In genomic region chr1:117147856-117148588, GRCh38 we compare ENCODE assay signal across 12 cellular contexts. TPM values are rescaled to one million over a fixed set of nuclear protein-coding genes. Genes with fewer than 3 reads are reported as not detected.
DNase-seq lines count a peak whose midpoint lies in the region; ATAC-seq and TF ChIP-seq lines count a peak whose summit lies in the region.
"Had no signal": no experiment of that assay in that cellular context is flagged by ENCODE, and none has a peak within 500 bp of the region (broad histone marks: within the 10 kb centered on the region; RNA-seq: fewer than 3 reads in every experiment).

No MANE protein-coding gene starts in this region.

- no peaks in the 10 kb centered on the region for H3K9me3 Mint-ChIP-seq in natural killer cell treated with Interleukin-12 subunit alpha and Interleukin-12 subunit beta and Interleukin-15 and Interleukin-18, amount 100 ng/mL, for 72 hours

- ATAC-seq in natural killer cell treated with Interleukin-12 subunit alpha and Interleukin-12 subunit beta and Interleukin-15 and Interleukin-18, amount 100 ng/mL, for 72 hours, result no peak
- no peak for ATAC-seq in HG03045 (IDR thresholded peaks at IDR 0.05; ENCODE audit: unreplicated experiment)
- ATAC-seq: naive thymus-derived CD8-positive, alpha-beta T cell; upper lobe of right lung had no signal

- H3K9me3 ChIP-seq in HEK293 (ENCODE audit: control insufficient read depth, insufficient read depth, low read depth, low read length) (no peaks in the 10 kb centered on the region), SK-N-MC (ENCODE audit: low read depth, low read length) (no peaks in the 10 kb centered on the region)
- H3K9me3 ChIP-seq: upper lobe of right lung had no signal

- H3K4me1 ChIP-seq in HEK293 (ENCODE audit: control insufficient read depth, insufficient read depth, low read length), result peaks cover 10% of the 10 kb centered on the region
- H3K4me1 ChIP-seq: BLaER1, upper lobe of right lung had no signal

- POLR2A ChIA-PET in HEK293 (lab: Yijun Ruan, JAX), result interaction anchor here (0.7 kb wide), 1 partner anchor 34 kb away, joined by 4 read pairs; no protein-coding TSS in a partner anchor

- DNase-seq in A172 (ENCODE audit: low spot score) (peak; percentile 8), SK-N-MC (ENCODE audit: low read depth, low spot score) (no peak), fibroblast of the aortic adventitia (ENCODE audit: low read depth) (peak; percentile 70)
- no peak for DNase-seq in effector CD4-positive, alpha-beta T cell
- DNase-seq in natural killer cell treated with Interleukin-12 subunit alpha and Interleukin-12 subunit beta and Interleukin-15 and Interleukin-18, amount 100 ng/mL, for 72 hours (ENCODE audit: low spot score), result no peak
- DNase-seq in activated CD4-positive, alpha-beta T cell treated with anti-CD3 and anti-CD28 coated beads for 48 hours, result no peak
- DNase-seq: naive thymus-derived CD8-positive, alpha-beta T cell; NCI-H1436; upper lobe of right lung had no signal

- peaks cover 18 to 24% of the 10 kb centered on the region in 2 donors for H3K27me3 Mint-ChIP-seq in natural killer cell treated with Interleukin-12 subunit alpha and Interleukin-12 subunit beta and Interleukin-15 and Interleukin-18, amount 100 ng/mL, for 72 hours

- no peak overlapping the region for H3K9ac ChIP-seq in SK-N-MC (ENCODE audit: insufficient read length)
- H3K9ac ChIP-seq: BLaER1 had no signal

- H3K36me3 ChIP-seq in HEK293 (ENCODE audit: control insufficient read depth in 2 of 2, insufficient read depth in 1 of 2, low read length in 2 of 2), result no peaks in the 10 kb centered on the region
- H3K36me3 ChIP-seq in SK-N-MC (ENCODE audit: insufficient read depth, low read length), result no peaks in the 10 kb centered on the region
- H3K36me3 ChIP-seq: BLaER1, upper lobe of right lung had no signal

- H3K36me3 Mint-ChIP-seq in natural killer cell treated with Interleukin-12 subunit alpha and Interleukin-12 subunit beta and Interleukin-15 and Interleukin-18, amount 100 ng/mL, for 72 hours, result no peaks in the 10 kb centered on the region
- H3K36me3 Mint-ChIP-seq: naive thymus-derived CD8-positive, alpha-beta T cell had no signal

- no peak overlapping the region for H3K27ac Mint-ChIP-seq in natural killer cell treated with Interleukin-12 subunit alpha and Interleukin-12 subunit beta and Interleukin-15 and Interleukin-18, amount 100 ng/mL, for 72 hours
- H3K27ac Mint-ChIP-seq: naive thymus-derived CD8-positive, alpha-beta T cell had no signal

- H3K4me3 Mint-ChIP-seq in natural killer cell treated with Interleukin-12 subunit alpha and Interleukin-12 subunit beta and Interleukin-15 and Interleukin-18, amount 100 ng/mL, for 72 hours, result no peak overlapping the region
- H3K4me3 Mint-ChIP-seq: naive thymus-derived CD8-positive, alpha-beta T cell had no signal

- no peak for TF ChIP-seq CTCF in HEK293 (tag by site-specific recombination; IDR thresholded peaks at IDR 0.05)
- no peak for TF ChIP-seq CTCF in fibroblast of the aortic adventitia (IDR thresholded peaks at IDR 0.05; ENCODE audit: insufficient read depth, low read length)

- H3K4me1 Mint-ChIP-seq in natural killer cell treated with Interleukin-12 subunit alpha and Interleukin-12 subunit beta and Interleukin-15 and Interleukin-18, amount 100 ng/mL, for 72 hours (ENCODE audit: low read depth in 2 of 2), result no peaks in the 10 kb centered on the region
- H3K4me1 Mint-ChIP-seq: naive thymus-derived CD8-positive, alpha-beta T cell had no signal

- H3K4me3 ChIP-seq in HEK293 (ENCODE audit: low read depth, low read length) (no peak overlapping the region), SK-N-MC (peak overlapping the region; percentile 39), fibroblast of the aortic adventitia (ENCODE audit: low read depth, low read length) (no peak overlapping the region)
- H3K4me3 ChIP-seq: BLaER1, upper lobe of right lung had no signal

- H3K27ac ChIP-seq in HEK293 (ENCODE audit: extremely low read depth, low read depth, low read length) (peak overlapping the region; percentile 24), SK-N-MC (peak overlapping the region; percentile 57)
- H3K27ac ChIP-seq: BLaER1, upper lobe of right lung had no signal

- CTCF ChIA-PET in HEK293 (lab: Yijun Ruan, JAX), result interaction anchor here (0.6 to 4.7 kb wide), 4 partner anchors 12 to 1342 kb away, joined by 3 to 18 read pairs (median 4); no protein-coding TSS in a partner anchor

TF ChIP-seq in HEK293, 187 proteins besides CTCF, POLR2A, EP300 and RAD21 (continues in another document):
- TF ChIP-seq ZNF114 (tag by site-specific recombination; IDR thresholded peaks at IDR 0.05) (no peak), REPIN1 (tag by site-specific recombination; IDR thresholded peaks at IDR 0.05; ENCODE audit: low read depth) (no peak), ZNF23 (tag by site-specific recombination; IDR thresholded peaks at IDR 0.05; ENCODE audit: borderline replicate concordance) (no peak), ZSCAN30 (tag by site-specific recombination; IDR thresholded peaks at IDR 0.05) (peak; percentile 85), ZSCAN18 (tag by site-specific recombination; IDR thresholded peaks at IDR 0.05) (no peak), ZFP69B (tag by site-specific recombination; IDR thresholded peaks at IDR 0.05) (no peak), ZNF645 (tag by site-specific recombination; IDR thresholded peaks at IDR 0.05) (no peak), ZNF221 (tag by site-specific recombination; IDR thresholded peaks at IDR 0.05; ENCODE audit: borderline replicate concordance) (no peak), ZNF513 (tag by site-specific recombination; IDR thresholded peaks at IDR 0.05) (peak; percentile 50), SP2 (tag by site-specific recombination; IDR thresholded peaks at IDR 0.05) (0 out of 2 replicates have a peak, but pooled peaks have one; percentile 0), ZNF658 (tag by site-specific recombination; IDR thresholded peaks at IDR 0.05) (no peak), ZNF280D (tag by site-specific recombination; IDR thresholded peaks at IDR 0.05) (no peak)

RNA-seq across cellular contexts. Expression of gene TRIM45, which starts 26.5 kb away (rescaled TPM):
- total RNA-seq in A172 (2014; rRNA removed; shearing (Covaris generic)), result 2.6 and 6.0 TPM in 2 replicates
- total RNA-seq in fibroblast of the aortic adventitia (ENCODE audit: low replicate concordance), result 3.3 and 8.1 TPM in 2 replicates
- 1 to 10 TPM in 1 of 2 donors, under 1 TPM in 1; 0.86 to 1.6 TPM for total RNA-seq in natural killer cell treated with Interleukin-12 subunit alpha and Interleukin-12 subunit beta and Interleukin-15 and Interleukin-18, amount 100 ng/mL, for 72 hours

Comparison
In these comparisons a context has a peak if more than half of its experiments do, and no peak if none do; other contexts are left out.
1. DNase-seq: peak in A172 (single experiment) and fibroblast of the aortic adventitia (single experiment); none in SK-N-MC (single experiment), effector CD4-positive, alpha-beta T cell (single experiment), natural killer cell treated with Interleukin-12 subunit alpha and Interleukin-12 subunit beta and Interleukin-15 and Interleukin-18, amount 100 ng/mL, for 72 hours (single experiment) and activated CD4-positive, alpha-beta T cell treated with anti-CD3 and anti-CD28 coated beads for 48 hours (single experiment).